Comparison of ENCODE assay signal across 8 cellular contexts in genomic region chr16:80997139-80997798, GRCh38.
DNase-seq lines count a peak whose midpoint lies in the region; ATAC-seq lines count a peak whose summit lies in the region.

No MANE protein-coding gene starts in this region.

- peak; percentile 35 for DNase-seq in EL
- DNase-seq in OCI-M1 (lab: John Stamatoyannopoulos, UW): peak; percentile 14
- DNase-seq in kidney glomerular epithelial cell (lab: John Stamatoyannopoulos, UW): peak; percentile 74
- DNase-seq in amygdala (lab: John Stamatoyannopoulos, UW): no peak
- no peak for DNase-seq in NCI-H82 treated with DMSO at 0.1 percent for 48 hours (lab: John Stamatoyannopoulos, UW; ENCODE audit: unreplicated experiment)
- DNase-seq in pons (ENCODE audit: low spot score): no peak
- DNase-seq in NCI-H510A treated with DMSO at 0.1 percent for 48 hours (lab: John Stamatoyannopoulos, UW): no peak

- ATAC-seq in GM21529 (IDR thresholded peaks at IDR 0.05; ENCODE audit: unreplicated experiment): peak; percentile 73

Comparison
In these comparisons a context has a peak if more than half of its experiments do, and no peak if none do; other contexts are left out.
1. DNase-seq: peak in EL (single experiment), OCI-M1 (single experiment) and kidney glomerular epithelial cell (single experiment); none in amygdala (0 of 56), NCI-H82 treated with DMSO at 0.1 percent for 48 hours (single experiment), pons (single experiment) and NCI-H510A treated with DMSO at 0.1 percent for 48 hours (single experiment).